Comparison of ENCODE assay signal across 8 cellular contexts in genomic region chr10:71212249-71213126, GRCh38. TPM values are rescaled to one million over a fixed set of nuclear protein-coding genes. Genes with fewer than 3 reads are reported as not detected.
DNase-seq lines count a peak whose midpoint lies in the region; ATAC-seq and TF ChIP-seq lines count a peak whose summit lies in the region.

UNC5B (plus strand) TSS chr10:71212570; CDS start chr10:71212986, 416 bp downstream.

- H3K9me3 ChIP-seq in MM.1S (replicated peaks; ENCODE audit: insufficient read depth, low read length) (no peaks in the 10 kb centered on the region), SK-N-SH (no peaks in the 10 kb centered on the region), left ventricle myocardium inferior (replicated peaks) (no peaks in the 10 kb centered on the region), upper lobe of right lung (no peaks in the 10 kb centered on the region)

- TF ChIP-seq RAD21 in SK-N-SH (IDR thresholded peaks at IDR 0.05; ENCODE audit: low read length) = peak; percentile 12

- H3K4me2 ChIP-seq in MM.1S (ENCODE audit: low read depth, low read length) (peak within 1 kb of the TSS; percentile 91), SK-N-SH (peak within 1 kb of the TSS; percentile 96)

- H2AFZ ChIP-seq in MM.1S (ENCODE audit: low read length) = peak within 1 kb of the TSS; percentile 35; the same call in 1 of the 2 replicates
- H2AFZ ChIP-seq in SK-N-SH (ENCODE audit: low read depth) = peak within 1 kb of the TSS; percentile 78; the same call in 1 of the 2 replicates

- H3K79me2 ChIP-seq in MM.1S (ENCODE audit: low read length) = no peaks in the 10 kb centered on the region
- H3K79me2 ChIP-seq in SK-N-SH (ENCODE audit: insufficient read depth) = peaks cover 53% of the 10 kb centered on the region

- peak; percentile 47 for DNase-seq in DMS79 (lab: John Stamatoyannopoulos, UW)
- DNase-seq in MM.1S = peak; percentile 76
- DNase-seq in SK-N-SH = peak; percentile 97
- DNase-seq in left ventricle myocardium inferior = peak; percentile 93
- peak; percentile 89 to 99 (median 92) for DNase-seq in posterior cingulate gyrus
- DNase-seq in upper lobe of right lung = peak; percentile 96

- WGBS in SK-N-SH (ENCODE audit: low lambda C conversion rate) = under 1% methylated on average over 34 of the region's 110 CpGs

- no peak within 1 kb of the TSS for H3K9ac ChIP-seq in MM.1S (ENCODE audit: low read length)
- peak within 1 kb of the TSS; percentile 89 for H3K9ac ChIP-seq in SK-N-SH

- H3K36me3 ChIP-seq in MM.1S (replicated peaks; ENCODE audit: insufficient read depth, low read length) (no peaks in the 10 kb centered on the region), SK-N-SH (replicated peaks in 1 of 2; ENCODE audit: control insufficient read depth in 1 of 2, insufficient read depth in 2 of 2, low read length in 1 of 2) (no peaks in the 10 kb centered on the region), left ventricle myocardium inferior (no peaks in the 10 kb centered on the region), upper lobe of right lung (no peaks in the 10 kb centered on the region)

- H3K27ac ChIP-seq in MM.1S (ENCODE audit: low read length) (no peak within 1 kb of the TSS), SK-N-SH (ENCODE audit: low read depth in 2 of 2, low read length in 1 of 2) (peak within 1 kb of the TSS; percentile 90 to 91), angular gyrus (ENCODE audit: low read depth, low read length) (peak within 1 kb of the TSS; percentile 86), left ventricle myocardium inferior (replicated peaks) (peak within 1 kb of the TSS; percentile 88), upper lobe of right lung (peak within 1 kb of the TSS; percentile 73)

- peak; percentile 94 for ATAC-seq in upper lobe of right lung
- ATAC-seq in HG02763 (IDR thresholded peaks at IDR 0.05; ENCODE audit: unreplicated experiment) = no peak

- peaks cover 68% of the 10 kb centered on the region for H3K27me3 ChIP-seq in MM.1S (replicated peaks; ENCODE audit: insufficient read depth, low read length)
- H3K27me3 ChIP-seq in SK-N-SH (ENCODE audit: insufficient read depth) = peaks cover 7% of the 10 kb centered on the region; the same call in 1 of the 2 replicates
- peaks cover 18% of the 10 kb centered on the region for H3K27me3 ChIP-seq in left ventricle myocardium inferior (ENCODE audit: low read depth)
- H3K27me3 ChIP-seq in upper lobe of right lung = peaks cover 16% of the 10 kb centered on the region

- H3F3A ChIP-seq in MM.1S (ENCODE audit: insufficient read depth, low read length) (no peaks in the 10 kb centered on the region), SK-N-SH (replicated peaks; ENCODE audit: insufficient read depth) (no peaks in the 10 kb centered on the region)

- TF ChIP-seq CTCF in MM.1S (IDR thresholded peaks at IDR 0.05; ENCODE audit: low read length) = no peak; the same call in 1 of the 2 replicates
- TF ChIP-seq CTCF in SK-N-SH (IDR thresholded peaks at IDR 0.05) = no peak; the same call in 1 of the 2 replicates
- peak; percentile 65 for TF ChIP-seq CTCF in left ventricle myocardium inferior (IDR thresholded peaks at IDR 0.05; ENCODE audit: borderline replicate concordance)
- peak; percentile 26 for TF ChIP-seq CTCF in upper lobe of right lung (IDR thresholded peaks at IDR 0.05)

- intact Hi-C loops in left ventricle myocardium inferior (cut with micrococcal nuclease) = loop anchor here (5.0 kb wide), 1 partner anchor 55 kb away; no protein-coding TSS in a partner anchor
- intact Hi-C loops in posterior cingulate gyrus (cut with DNase I) = loop anchor here (2.0 kb wide), 1 partner anchor 20 kb away; no protein-coding TSS in a partner anchor
- intact Hi-C loops in upper lobe of right lung (cut with DNase I) = loop anchor here (10.0 kb wide), 1 partner anchor 52 kb away; no protein-coding TSS in a partner anchor

- H4K20me1 ChIP-seq in MM.1S (ENCODE audit: insufficient read depth, low read length) (no peaks in the 10 kb centered on the region), SK-N-SH (ENCODE audit: insufficient read depth) (peaks cover 34% of the 10 kb centered on the region)

- H3K4me1 ChIP-seq in MM.1S (ENCODE audit: low read length) = peaks cover 3% of the 10 kb centered on the region; the same call in 1 of the 2 replicates
- H3K4me1 ChIP-seq in SK-N-SH (ENCODE audit: control insufficient read depth in 1 of 2, insufficient read depth in 2 of 2, low read depth in 1 of 2, low read length in 1 of 2) = peaks cover 17 to 57% of the 10 kb centered on the region in 2 experiments; a peak in 2 of 4 replicates
- H3K4me1 ChIP-seq in left ventricle myocardium inferior = peaks cover 60% of the 10 kb centered on the region
- peaks cover 40% of the 10 kb centered on the region for H3K4me1 ChIP-seq in upper lobe of right lung

- 0 out of 4 replicates have a peak, but pooled peaks of 1 of the 2 experiments have one; percentile 23 for TF ChIP-seq EP300 in SK-N-SH (IDR thresholded peaks at IDR 0.05; ENCODE audit: borderline replicate concordance in 1 of 2, low read depth in 1 of 2, low read length in 1 of 2)

- CTCF ChIA-PET in SK-N-SH (lab: Yijun Ruan, JAX) = interaction anchor here (0.6 to 10.6 kb wide), 21 partner anchors 9 to 326 kb away, joined by 3 to 107 read pairs (median 5); partner anchors contain the start of gene SLC29A3

- H3K9me2 ChIP-seq in MM.1S (replicated peaks; ENCODE audit: insufficient read depth, low read length) = no peaks in the 10 kb centered on the region
- no peaks in the 10 kb centered on the region for H3K9me2 ChIP-seq in SK-N-SH

- POLR2A ChIA-PET in SK-N-SH (lab: Yijun Ruan, JAX) = interaction anchor here (0.6 to 6.9 kb wide), 16 partner anchors 11 to 321 kb away, joined by 3 to 65 read pairs (median 4); no protein-coding TSS in a partner anchor

- peak within 1 kb of the TSS; percentile 54 for H3K4me3 ChIP-seq in MM.1S (ENCODE audit: low read length)
- H3K4me3 ChIP-seq in SK-N-SH (ENCODE audit: low read depth in 2 of 2, low read length in 1 of 2) = peak within 1 kb of the TSS; percentile 90 to 98
- peak within 1 kb of the TSS; percentile 74 for H3K4me3 ChIP-seq in left ventricle myocardium inferior
- H3K4me3 ChIP-seq in upper lobe of right lung = peak within 1 kb of the TSS; percentile 75

TF ChIP-seq in SK-N-SH, 30 proteins besides CTCF, POLR2A, EP300 and RAD21 (continues in another document):
- TF ChIP-seq POLR2AphosphoS5 (IDR thresholded peaks at IDR 0.05; ENCODE audit: low read depth, low read length) (peak; percentile 85), NFIC (IDR thresholded peaks at IDR 0.05; ENCODE audit: borderline replicate concordance) (0 out of 2 replicates have a peak, but pooled peaks have one; percentile 6), FOSL2 (IDR thresholded peaks at IDR 0.05; ENCODE audit: borderline replicate concordance, low read depth) (no peak), USF2 (IDR thresholded peaks at IDR 0.05; ENCODE audit: borderline replicate concordance, low read depth, low read length) (no peak), MXI1 (IDR thresholded peaks at IDR 0.05; ENCODE audit: low read depth, low read length) (peak; percentile 78), NRF1 (IDR thresholded peaks at IDR 0.05; ENCODE audit: low read depth, low read length) (peak; percentile 42; the same call in 1 of the 2 replicates), EZH2phosphoT487 (IDR thresholded peaks at IDR 0.05; ENCODE audit: borderline replicate concordance, low read depth) (no peak), IRF3 (IDR thresholded peaks at IDR 0.05; ENCODE audit: low read depth, low read length) (no peak)
- TF ChIP-seq, protein P1, sequence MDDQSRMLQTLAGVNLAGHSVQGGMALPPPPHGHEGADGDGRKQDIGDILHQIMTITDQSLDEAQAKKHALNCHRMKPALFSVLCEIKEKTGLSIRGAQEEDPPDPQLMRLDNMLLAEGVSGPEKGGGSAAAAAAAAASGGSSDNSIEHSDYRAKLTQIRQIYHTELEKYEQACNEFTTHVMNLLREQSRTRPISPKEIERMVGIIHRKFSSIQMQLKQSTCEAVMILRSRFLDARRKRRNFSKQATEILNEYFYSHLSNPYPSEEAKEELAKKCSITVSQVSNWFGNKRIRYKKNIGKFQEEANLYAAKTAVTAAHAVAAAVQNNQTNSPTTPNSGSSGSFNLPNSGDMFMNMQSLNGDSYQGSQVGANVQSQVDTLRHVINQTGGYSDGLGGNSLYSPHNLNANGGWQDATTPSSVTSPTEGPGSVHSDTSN (IDR thresholded peaks at IDR 0.05) = no peak

RNA-seq across cellular contexts. Expression of gene UNC5B, which starts in this region (rescaled TPM):
- polyA plus RNA-seq in SK-N-SH (2012; rRNA removed) = 12.2 and 13.8 TPM in 2 replicates
- 7.9 and 13.9 TPM in 2 replicates for polyA plus RNA-seq in SK-N-SH (2012; cell fraction: cytosol; rRNA removed)
- polyA plus RNA-seq in SK-N-SH (2012; cell fraction: nucleus; rRNA removed) = 19.4 and 24.8 TPM in 2 replicates
- total RNA-seq in left ventricle myocardium inferior = 15.6 TPM
- 16.0 TPM for total RNA-seq in upper lobe of right lung

Comparison
In these comparisons a context has a peak if more than half of its experiments do, and no peak if none do; other contexts are left out.
1. DNase-seq: peak in every context shown above with its lines; median percentile 97 in SK-N-SH; 96 in upper lobe of right lung; 93 in left ventricle myocardium inferior; 92 in posterior cingulate gyrus; 76 in MM.1S; 47 in DMS79.
2. CTCF ChIP-seq: peak in left ventricle myocardium inferior (single experiment) and upper lobe of right lung (single experiment); none in MM.1S (single experiment) and SK-N-SH (single experiment).
3. Peak in every context shown above with its lines, with median percentiles within 50 percentile points of each other: H3K4me3 ChIP-seq.